ENCODE assay signal across 9 cellular contexts in genomic region chr2:73827660-73828388, GRCh38. TPM values are rescaled to one million over a fixed set of nuclear protein-coding genes. Genes with fewer than 3 reads are reported as not detected.
DNase-seq lines count a peak whose midpoint lies in the region; ATAC-seq and TF ChIP-seq lines count a peak whose summit lies in the region.
"Had no signal": no experiment of that assay in that cellular context is flagged by ENCODE, and none has a peak within 500 bp of the region (broad histone marks: within the 10 kb centered on the region; RNA-seq: fewer than 3 reads in every experiment).

No MANE protein-coding gene starts in this region.

- no peaks in the 10 kb centered on the region for H3K27me3 Mint-ChIP-seq in activated CD8-positive, alpha-beta memory T cell treated with anti-CD3 and anti-CD28 coated beads, Interleukin-2, amount 10 ng/mL, durations not matched to agents 7 days and 5 days
- peaks cover 27% of the 10 kb centered on the region for H3K27me3 Mint-ChIP-seq in WTC11 (ENCODE audit: low read depth)

- H3K9ac ChIP-seq in liver (ENCODE audit: low read depth in 1 of 2, low read length in 2 of 2), result no peak overlapping the region

- H3K4me1 Mint-ChIP-seq in activated CD8-positive, alpha-beta memory T cell treated with anti-CD3 and anti-CD28 coated beads, Interleukin-2, amount 10 ng/mL, durations not matched to agents 7 days and 5 days, result peaks cover 44% of the 10 kb centered on the region
- H3K4me1 Mint-ChIP-seq in WTC11, result peaks cover 22% of the 10 kb centered on the region

- no peaks in the 10 kb centered on the region for H3K27me3 ChIP-seq in liver (ENCODE audit: control insufficient read depth in 4 of 4, insufficient read depth in 4 of 4, low read length in 3 of 4)
- no peaks in the 10 kb centered on the region for H3K27me3 ChIP-seq in suprapubic skin

- POLR2A ChIA-PET in WTC11 (lab: Charles Lee), result interaction anchor here (0.5 to 1.0 kb wide), 3 partner anchors 48 to 293 kb away, joined by 3 to 4 read pairs (median 3); partner anchors contain the start of gene DUSP11

- peaks cover 3% of the 10 kb centered on the region for H3K9me3 Mint-ChIP-seq in activated CD8-positive, alpha-beta memory T cell treated with anti-CD3 and anti-CD28 coated beads, Interleukin-2, amount 10 ng/mL, durations not matched to agents 7 days and 5 days (ENCODE audit: low read depth)
- H3K9me3 Mint-ChIP-seq in WTC11, result peaks cover 12% of the 10 kb centered on the region

- H3K27ac ChIP-seq in liver (ENCODE audit: low read depth in 1 of 2, low read length in 2 of 2), result no peak overlapping the region
- no peak overlapping the region for H3K27ac ChIP-seq in suprapubic skin

- no peak for DNase-seq in activated CD8-positive, alpha-beta memory T cell treated with anti-CD3 and anti-CD28 coated beads, Interleukin-2, amount 10 ng/mL, durations not matched to agents 7 days and 5 days
- DNase-seq in activated CD8-positive, alpha-beta memory T cell treated with anti-CD3 and anti-CD28 coated beads for 24 hours, result no peak
- no peak for DNase-seq in WTC11 (ENCODE audit: low spot score)
- DNase-seq in suprapubic skin (ENCODE audit: low spot score in 2 of 2), result no peak
- DNase-seq in NCI-H1694 treated with DMSO at 0.1 percent for 48 hours (lab: John Stamatoyannopoulos, UW), result no peak

- TF ChIP-seq CTCF in WTC11 (IDR thresholded peaks at IDR 0.05) (no peak), liver (IDR thresholded peaks at IDR 0.05; ENCODE audit: low read depth, low read length, missing input control) (no peak), suprapubic skin (IDR thresholded peaks at IDR 0.05) (no peak)

- H3K36me3 ChIP-seq in liver (ENCODE audit: control insufficient read depth in 4 of 4, insufficient read depth in 3 of 4, low read depth in 1 of 4, low read length in 3 of 4), result peaks cover 0 to 4% (median 2%) of the 10 kb centered on the region in 4 donors
- H3K36me3 ChIP-seq in suprapubic skin, result peaks cover 7% of the 10 kb centered on the region

- CTCF ChIA-PET in activated CD8-positive, alpha-beta memory T cell treated with anti-CD3 and anti-CD28 coated beads, Interleukin-2, amount 10 ng/mL, durations not matched to agents 7 days and 5 days (lab: Charles Lee), result interaction anchor here (0.8 to 8.5 kb wide), 30 partner anchors 11 to 564 kb away, joined by 3 to 134 read pairs (median 4); partner anchors contain the start of genes BOLA3, DGUOK, MOB1A and TPRKB
- CTCF ChIA-PET in WTC11 (lab: Charles Lee), result interaction anchor here (0.6 to 3.0 kb wide), 14 partner anchors 10 to 507 kb away, joined by 3 to 20 read pairs (median 4); partner anchors contain the start of genes BOLA3, MOB1A and TPRKB

- H3K4me3 Mint-ChIP-seq in activated CD8-positive, alpha-beta memory T cell treated with anti-CD3 and anti-CD28 coated beads, Interleukin-2, amount 10 ng/mL, durations not matched to agents 7 days and 5 days, result peak overlapping the region; percentile 93
- H3K4me3 Mint-ChIP-seq in WTC11, result peak overlapping the region; percentile 94

- WGBS in liver, result 80% methylated on average over 9 of the region's 9 CpGs
- WGBS in suprapubic skin, result 85% methylated on average over 9 of the region's 9 CpGs

- H3K4me3 ChIP-seq in liver (ENCODE audit: low read depth in 1 of 3, low read length in 3 of 3), result peak overlapping the region in 2 of 3 donors; percentile 77 to 99
- peak overlapping the region; percentile 89 for H3K4me3 ChIP-seq in suprapubic skin

- peaks cover 6 to 22% (median 16%) of the 10 kb centered on the region in 4 donors for H3K4me1 ChIP-seq in liver (ENCODE audit: control insufficient read depth in 4 of 4, insufficient read depth in 4 of 4, low read length in 3 of 4)
- H3K4me1 ChIP-seq in suprapubic skin, result peaks cover 31% of the 10 kb centered on the region

- H3K27ac Mint-ChIP-seq in activated CD8-positive, alpha-beta memory T cell treated with anti-CD3 and anti-CD28 coated beads, Interleukin-2, amount 10 ng/mL, durations not matched to agents 7 days and 5 days, result peak overlapping the region; percentile 95
- H3K27ac Mint-ChIP-seq in WTC11, result no peak overlapping the region

- no peak for ATAC-seq in activated CD8-positive, alpha-beta memory T cell treated with anti-CD3 and anti-CD28 coated beads, Interleukin-2, amount 10 ng/mL, durations not matched to agents 7 days and 5 days
- ATAC-seq in WTC11 (no peak), HG02870 (IDR thresholded peaks at IDR 0.05; ENCODE audit: unreplicated experiment) (no peak), HG03045 (IDR thresholded peaks at IDR 0.05; ENCODE audit: unreplicated experiment) (no peak)

- TF ChIP-seq EP300 in suprapubic skin (IDR thresholded peaks at IDR 0.05), result no peak

- H3K9me3 ChIP-seq in liver (ENCODE audit: control insufficient read depth in 4 of 4, low read length in 3 of 4) (no peaks in the 10 kb centered on the region), suprapubic skin (no peaks in the 10 kb centered on the region)

- no peak for TF ChIP-seq RAD21 in liver (IDR thresholded peaks at IDR 0.05)

- peaks cover 22% of the 10 kb centered on the region for H3K36me3 Mint-ChIP-seq in activated CD8-positive, alpha-beta memory T cell treated with anti-CD3 and anti-CD28 coated beads, Interleukin-2, amount 10 ng/mL, durations not matched to agents 7 days and 5 days
- H3K36me3 Mint-ChIP-seq in WTC11, result peaks cover 15% of the 10 kb centered on the region

- no peak for TF ChIP-seq POLR2A in suprapubic skin (IDR thresholded peaks at IDR 0.05)

TF ChIP-seq in WTC11, 78 proteins besides CTCF, POLR2A, EP300 and RAD21:
- TF ChIP-seq ZNF263 (CRISPR knock-in tag; IDR thresholded peaks at IDR 0.05; ENCODE audit: low read depth) (no peak), CREM (CRISPR knock-in tag; IDR thresholded peaks at IDR 0.05) (no peak)

TF ChIP-seq in liver, 16 proteins besides CTCF, POLR2A, EP300 and RAD21 (continues in another document):
- no peak for TF ChIP-seq RXRA (IDR thresholded peaks at IDR 0.05)
- TF ChIP-seq SP1 (IDR thresholded peaks at IDR 0.05), result no peak
- TF ChIP-seq GABPA (IDR thresholded peaks at IDR 0.05 in 1 of 2, conservative IDR thresholded peaks at IDR 0.05 in 1 of 2), result no peak
- TF ChIP-seq FOXA2 (IDR thresholded peaks at IDR 0.05), result no peak
- TF ChIP-seq JUND (IDR thresholded peaks at IDR 0.05), result no peak
- TF ChIP-seq, protein P1, sequence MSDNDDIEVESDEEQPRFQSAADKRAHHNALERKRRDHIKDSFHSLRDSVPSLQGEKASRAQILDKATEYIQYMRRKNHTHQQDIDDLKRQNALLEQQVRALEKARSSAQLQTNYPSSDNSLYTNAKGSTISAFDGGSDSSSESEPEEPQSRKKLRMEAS (IDR thresholded peaks at IDR 0.05), result no peak
- no peak for TF ChIP-seq FOXA1 (IDR thresholded peaks at IDR 0.05)
- TF ChIP-seq TAF1 (conservative IDR thresholded peaks at IDR 0.05), result no peak
- TF ChIP-seq, protein P2, sequence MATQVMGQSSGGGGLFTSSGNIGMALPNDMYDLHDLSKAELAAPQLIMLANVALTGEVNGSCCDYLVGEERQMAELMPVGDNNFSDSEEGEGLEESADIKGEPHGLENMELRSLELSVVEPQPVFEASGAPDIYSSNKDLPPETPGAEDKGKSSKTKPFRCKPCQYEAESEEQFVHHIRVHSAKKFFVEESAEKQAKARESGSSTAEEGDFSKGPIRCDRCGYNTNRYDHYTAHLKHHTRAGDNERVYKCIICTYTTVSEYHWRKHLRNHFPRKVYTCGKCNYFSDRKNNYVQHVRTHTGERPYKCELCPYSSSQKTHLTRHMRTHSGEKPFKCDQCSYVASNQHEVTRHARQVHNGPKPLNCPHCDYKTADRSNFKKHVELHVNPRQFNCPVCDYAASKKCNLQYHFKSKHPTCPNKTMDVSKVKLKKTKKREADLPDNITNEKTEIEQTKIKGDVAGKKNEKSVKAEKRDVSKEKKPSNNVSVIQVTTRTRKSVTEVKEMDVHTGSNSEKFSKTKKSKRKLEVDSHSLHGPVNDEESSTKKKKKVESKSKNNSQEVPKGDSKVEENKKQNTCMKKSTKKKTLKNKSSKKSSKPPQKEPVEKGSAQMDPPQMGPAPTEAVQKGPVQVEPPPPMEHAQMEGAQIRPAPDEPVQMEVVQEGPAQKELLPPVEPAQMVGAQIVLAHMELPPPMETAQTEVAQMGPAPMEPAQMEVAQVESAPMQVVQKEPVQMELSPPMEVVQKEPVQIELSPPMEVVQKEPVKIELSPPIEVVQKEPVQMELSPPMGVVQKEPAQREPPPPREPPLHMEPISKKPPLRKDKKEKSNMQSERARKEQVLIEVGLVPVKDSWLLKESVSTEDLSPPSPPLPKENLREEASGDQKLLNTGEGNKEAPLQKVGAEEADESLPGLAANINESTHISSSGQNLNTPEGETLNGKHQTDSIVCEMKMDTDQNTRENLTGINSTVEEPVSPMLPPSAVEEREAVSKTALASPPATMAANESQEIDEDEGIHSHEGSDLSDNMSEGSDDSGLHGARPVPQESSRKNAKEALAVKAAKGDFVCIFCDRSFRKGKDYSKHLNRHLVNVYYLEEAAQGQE (IDR thresholded peaks at IDR 0.05), result no peak
- no peak for TF ChIP-seq HNF4G (IDR thresholded peaks at IDR 0.05)
- TF ChIP-seq NR2F2 (IDR thresholded peaks at IDR 0.05), result no peak
- no peak for TF ChIP-seq HNF4A (conservative IDR thresholded peaks at IDR 0.05)
- no peak for TF ChIP-seq EGR1 (IDR thresholded peaks at IDR 0.05; ENCODE audit: low read depth in 2 of 2)
- TF ChIP-seq, protein P3, sequence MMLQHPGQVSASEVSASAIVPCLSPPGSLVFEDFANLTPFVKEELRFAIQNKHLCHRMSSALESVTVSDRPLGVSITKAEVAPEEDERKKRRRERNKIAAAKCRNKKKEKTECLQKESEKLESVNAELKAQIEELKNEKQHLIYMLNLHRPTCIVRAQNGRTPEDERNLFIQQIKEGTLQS (IDR thresholded peaks at IDR 0.05), result no peak

RNA-seq across cellular contexts. Expression of gene STAMBP, which starts 0.9 kb away (rescaled TPM):
- total RNA-seq in activated CD8-positive, alpha-beta memory T cell treated with anti-CD3 and anti-CD28 coated beads, Interleukin-2, amount 10 ng/mL, durations not matched to agents 7 days and 5 days, result 10 to 100 TPM; 42.8 to 58.8 TPM
- total RNA-seq in WTC11 (2021) (34.4 to 40.9 TPM (median 35.2 TPM) in 3 replicates), liver (10 to 100 TPM; 10.2 to 13.1 TPM), suprapubic skin (10 to 100 TPM; 29.0 to 45.0 (median 33.5) TPM)
- polyA plus RNA-seq in liver, result 10 to 100 TPM; 18.6 to 27.1 TPM

RNA-seq across cellular contexts. Expression of gene C2orf78, which starts 43.8 kb away (rescaled TPM):
- total RNA-seq in activated CD8-positive, alpha-beta memory T cell treated with anti-CD3 and anti-CD28 coated beads, Interleukin-2, amount 10 ng/mL, durations not matched to agents 7 days and 5 days, result not detected
- 0.21 to 0.39 TPM (median 0.37 TPM) in 3 replicates for total RNA-seq in WTC11 (2021)
- not detected for total RNA-seq in liver
- polyA plus RNA-seq in liver, result under 1 TPM in 1 of 2 donors, not detected in 1; 0.02 TPM
- total RNA-seq in suprapubic skin, result not detected
- total RNA-seq: LHCN-M2 had no signal

RNA-seq across cellular contexts. Expression of gene DUSP11, which starts 47.9 kb away (rescaled TPM):
- total RNA-seq in activated CD8-positive, alpha-beta memory T cell treated with anti-CD3 and anti-CD28 coated beads, Interleukin-2, amount 10 ng/mL, durations not matched to agents 7 days and 5 days, result 10 to 100 TPM; 23.9 to 30.2 TPM
- total RNA-seq in WTC11 (2021) (14.6 to 16.8 TPM (median 15.1 TPM) in 3 replicates), liver (10 to 100 TPM in 1 of 2 donors, 1 to 10 TPM in 1; 10.0 to 10.7 TPM), suprapubic skin (10 to 100 TPM; 45.6 to 59.1 (median 57.0) TPM)
- polyA plus RNA-seq in liver, result 1 to 10 TPM; 6.7 to 8.5 TPM
